Comparison of ENCODE assay signal across 1 cellular context in genomic region chr12:50734409-50735263, GRCh38.
A peak's percentile ranks its signal among the peaks of the same experiment; 100 is the strongest.
TF ChIP-seq lines count a peak whose summit lies in the region.

No MANE protein-coding gene starts in this region.

TF ChIP-seq in H1, 55 proteins besides CTCF, POLR2A, EP300 and RAD21:
- TF ChIP-seq CHD7 (IDR thresholded peaks at IDR 0.05; ENCODE audit: insufficient replicate concordance, low read length) (no peak), ATF3 (IDR thresholded peaks at IDR 0.05; ENCODE audit: insufficient read depth, low read depth, low read length) (0 out of 2 replicates have a peak, but pooled peaks have one; percentile 1), SIRT6 (IDR thresholded peaks at IDR 0.05; ENCODE audit: low read length) (no peak), BCL11A (IDR thresholded peaks at IDR 0.05; ENCODE audit: low read depth in 2 of 2, low read length in 2 of 2) (no peak), RNF2 (IDR thresholded peaks at IDR 0.05; ENCODE audit: borderline replicate concordance, low read depth, low read length, missing control alignments, poor library complexity, severe bottlenecking) (no peak), RXRA (IDR thresholded peaks at IDR 0.05; ENCODE audit: insufficient read depth, low read depth, low read length) (no peak), NANOG (IDR thresholded peaks at IDR 0.05; ENCODE audit: insufficient read depth, low read depth, low read length, poor library complexity, severe bottlenecking) (no peak), KDM5A (IDR thresholded peaks at IDR 0.05; ENCODE audit: low read length) (no peak), MAFK (IDR thresholded peaks at IDR 0.05; ENCODE audit: low read depth, low read length) (no peak), ATF2 (IDR thresholded peaks at IDR 0.05; ENCODE audit: low read length) (no peak), RBBP5 (IDR thresholded peaks at IDR 0.05; ENCODE audit: borderline replicate concordance, low read depth, low read length) (no peak), SIN3A (conservative IDR thresholded peaks at IDR 0.05 in 1 of 2, IDR thresholded peaks at IDR 0.05 in 1 of 2; ENCODE audit: low read depth in 1 of 2, low read length in 2 of 2) (0 out of 4 replicates have a peak, but pooled peaks of 1 of the 2 experiments have one; percentile 27), TBP (IDR thresholded peaks at IDR 0.05; ENCODE audit: low read depth, low read length) (no peak)
TF ChIP-seq in H1: peak in this region for 2.
